Comparison of ENCODE assay signal across 13 cellular contexts in the genomic region with DNA sequence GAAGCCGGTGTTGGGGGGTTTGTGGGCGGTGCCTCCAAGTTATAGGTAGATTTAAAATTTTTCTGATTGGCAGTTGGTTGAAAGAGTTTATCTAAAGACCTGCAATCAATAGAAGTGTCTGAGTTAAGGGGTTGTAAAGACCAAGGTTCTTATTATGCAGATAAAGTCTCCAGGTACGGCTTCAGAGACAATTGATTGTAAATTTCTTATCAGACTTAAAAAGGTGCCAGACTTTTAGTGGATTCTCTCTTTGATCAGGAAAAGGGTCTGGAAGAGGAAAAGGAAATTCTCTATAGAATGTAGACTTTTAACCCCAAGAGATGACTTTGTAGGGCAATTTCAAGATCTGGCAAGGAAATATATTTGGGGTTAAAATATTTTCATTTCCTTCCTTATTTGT. TPM values are rescaled to one million over a fixed set of nuclear protein-coding genes. Genes with fewer than 3 reads are reported as not detected.
DNase-seq lines count a peak whose midpoint lies in the region; FAIRE-seq and TF ChIP-seq lines count a peak whose summit lies in the region.
"Had no signal": no experiment of that assay in that cellular context is flagged by ENCODE, and none has a peak within 500 bp of the region (broad histone marks: within the 10 kb centered on the region; RNA-seq: fewer than 3 reads in every experiment).

No MANE protein-coding gene starts in this region.

- no peaks in the 10 kb centered on the region for H3K36me3 ChIP-seq in A673 (ENCODE audit: insufficient read depth, low read length, poor library complexity, severe bottlenecking)
- H3K36me3 ChIP-seq in HUES6 (ENCODE audit: control insufficient read depth, insufficient read depth, low read length), result 0 out of 2 replicates have a peak, but pooled peaks cover 4% of the 10 kb centered on the region
- H3K36me3 ChIP-seq in H1 (ENCODE audit: control insufficient read depth in 2 of 4, insufficient read depth in 4 of 4, low read length in 3 of 4), result no peaks in the 10 kb centered on the region
- H3K36me3 ChIP-seq in neural progenitor cell, result no peaks in the 10 kb centered on the region
- H3K36me3 ChIP-seq: BLaER1 had no signal

- peaks cover 47% of the 10 kb centered on the region for H3K4me1 Mint-ChIP-seq in neural progenitor cell
- H3K4me1 Mint-ChIP-seq in endothelial cell (ENCODE audit: unreplicated experiment), result peaks cover 40% of the 10 kb centered on the region
- H3K4me1 Mint-ChIP-seq: CD8-positive, alpha-beta memory T cell had no signal

- TF ChIP-seq EP300 in H1 (IDR thresholded peaks at IDR 0.05; ENCODE audit: borderline replicate concordance in 1 of 2, low read depth in 2 of 2, low read length in 2 of 2), result no peak

- no peaks in the 10 kb centered on the region; the same call in 1 of the 2 replicates for H3K79me1 ChIP-seq in H1 (ENCODE audit: low read depth, low read length)

- H3K4me3 ChIP-seq in A673 (ENCODE audit: low read depth, low read length, poor library complexity, severe bottlenecking) (no peak overlapping the region), HUES6 (ENCODE audit: low read depth, low read length) (no peak overlapping the region; the same call in 1 of the 2 replicates), H1 (ENCODE audit: extremely low read depth in 1 of 4, insufficient read depth in 2 of 4, low read depth in 3 of 4, low read length in 4 of 4) (no peak overlapping the region), neural progenitor cell (no peak overlapping the region)
- H3K4me3 ChIP-seq: BLaER1 had no signal

- H3K9me3 ChIP-seq in A673 (ENCODE audit: low read depth, low read length, poor library complexity, severe bottlenecking), result no peaks in the 10 kb centered on the region
- no peaks in the 10 kb centered on the region for H3K9me3 ChIP-seq in HUES6 (ENCODE audit: control insufficient read depth, insufficient read depth, low read depth, low read length)
- no peaks in the 10 kb centered on the region for H3K9me3 ChIP-seq in H1 (ENCODE audit: insufficient read depth in 2 of 2, low read depth in 1 of 2, low read length in 1 of 2)
- no peaks in the 10 kb centered on the region for H3K9me3 ChIP-seq in neural progenitor cell (ENCODE audit: low read depth)
- H3K9me3 ChIP-seq: BLaER1 had no signal

- no peak for TF ChIP-seq RAD21 in H1 (IDR thresholded peaks at IDR 0.05 in 1 of 2, conservative IDR thresholded peaks at IDR 0.05 in 1 of 2; ENCODE audit: low read depth in 2 of 2, low read length in 2 of 2)

- H4K20me1 ChIP-seq in H1 (replicated peaks in 1 of 2; ENCODE audit: control insufficient read depth in 1 of 2, insufficient read depth in 2 of 2, low read length in 2 of 2) (peaks cover 0 to 1% of the 10 kb centered on the region in 2 experiments), neural progenitor cell (ENCODE audit: low read depth) (no peaks in the 10 kb centered on the region)
- H4K20me1 ChIP-seq: BLaER1 had no signal

- H4K91ac ChIP-seq in H1 (replicated peaks; ENCODE audit: insufficient read length, low read length), result no peak overlapping the region

- H3K36me3 Mint-ChIP-seq in neural progenitor cell, result peaks cover 2% of the 10 kb centered on the region
- no peaks in the 10 kb centered on the region for H3K36me3 Mint-ChIP-seq in endothelial cell (ENCODE audit: low read depth, unreplicated experiment)
- H3K36me3 Mint-ChIP-seq: CD8-positive, alpha-beta memory T cell had no signal

- no TSS peak for BruUV-seq in A673 (replicated peaks; lab: Mats Ljungman, UMichigan)

- H3K4me2 ChIP-seq in H1 (ENCODE audit: insufficient read depth in 1 of 2, low read depth in 2 of 2, low read length in 2 of 2) (0 out of 4 replicates have a peak overlapping the region, but pooled peaks of 1 of the 2 experiments have one; percentile 17), neural progenitor cell (no peak overlapping the region)
- H3K4me2 ChIP-seq: BLaER1 had no signal

- H3K4ac ChIP-seq in H1 (replicated peaks; ENCODE audit: insufficient read length, low read depth, low read length), result no peak overlapping the region

- CTCF ChIA-PET in A673 (lab: Charles Lee) (interaction anchor here (0.9 kb wide), 1 partner anchor 78 kb away, joined by 3 read pairs; no protein-coding TSS in a partner anchor), H1 (lab: Charles Lee; ENCODE audit: partially characterized antibody) (interaction anchor here (0.8 to 9.8 kb wide), 8 partner anchors 7 to 305 kb away, joined by 3 to 170 read pairs (median 4); no protein-coding TSS in a partner anchor)

- H3K4me3 Mint-ChIP-seq in neural progenitor cell (no peak overlapping the region), endothelial cell (ENCODE audit: unreplicated experiment) (no peak overlapping the region)
- H3K4me3 Mint-ChIP-seq: CD8-positive, alpha-beta memory T cell; H9 had no signal

- TF ChIP-seq CTCF in A673 (conservative IDR thresholded peaks at IDR 0.05; ENCODE audit: low read depth, low read length) (no peak), H1 (IDR thresholded peaks at IDR 0.05; ENCODE audit: control extremely low read depth in 1 of 3, insufficient read depth in 1 of 3, low read depth in 1 of 3, low read length in 3 of 3) (no peak), neural progenitor cell (IDR thresholded peaks at IDR 0.05) (no peak), endothelial cell (IDR thresholded peaks at IDR 0.05; ENCODE audit: unreplicated experiment) (no peak)

- no peak overlapping the region for H2BK20ac ChIP-seq in H1 (ENCODE audit: low read length)

- H2BK12ac ChIP-seq in H1 (ENCODE audit: low read depth, low read length), result no peak overlapping the region

- WGBS in H1 (ENCODE audit: extremely low coverage in 1 of 2, insufficient coverage in 1 of 2, insufficient read length in 1 of 2, insufficient replicate concordance in 2 of 2, low coverage in 1 of 2, low lambda C conversion rate in 2 of 2, missing lambda C conversion rate in 1 of 2), 2 experiments, result 87% methylated on average over 3 of the region's 3 CpGs; no CpG with 5 or more reads in 1 of the 2 experiments

- H3K27me3 ChIP-seq in A673 (replicated peaks; ENCODE audit: insufficient read depth, low read depth, low read length, poor library complexity) (no peaks in the 10 kb centered on the region), HUES6 (ENCODE audit: control insufficient read depth, insufficient read depth, low read length) (no peaks in the 10 kb centered on the region), H1 (replicated peaks in 1 of 4; ENCODE audit: control insufficient read depth in 3 of 4, extremely low read depth in 1 of 4, insufficient read depth in 3 of 4, low read length in 3 of 4) (no peaks in the 10 kb centered on the region), neural progenitor cell (no peaks in the 10 kb centered on the region)
- H3K27me3 ChIP-seq: BLaER1 had no signal

- peaks cover 5% of the 10 kb centered on the region for H3F3A ChIP-seq in neural progenitor cell (ENCODE audit: low read depth)

- H3K4me1 ChIP-seq in A673 (ENCODE audit: insufficient read depth, low read length, poor library complexity, severe bottlenecking) (peaks cover 61% of the 10 kb centered on the region), HUES6 (ENCODE audit: control insufficient read depth, insufficient read depth, low read length) (peaks cover 53% of the 10 kb centered on the region), H1 (replicated peaks in 1 of 4; ENCODE audit: control insufficient read depth in 3 of 4, insufficient read depth in 4 of 4, low read length in 3 of 4) (peaks cover 0 to 5% (median 2%) of the 10 kb centered on the region in 4 experiments; a peak in 3 of 7 replicates), neural progenitor cell (peaks cover 8% of the 10 kb centered on the region)

- H3K27me3 Mint-ChIP-seq in neural progenitor cell (ENCODE audit: insufficient read depth, low read depth), result peaks cover 7% of the 10 kb centered on the region
- no peaks in the 10 kb centered on the region for H3K27me3 Mint-ChIP-seq in endothelial cell (ENCODE audit: unreplicated experiment)

- H3K79me2 ChIP-seq in H1 (ENCODE audit: control insufficient read depth in 1 of 2, insufficient read depth in 2 of 2, low read length in 2 of 2) (0 out of 4 replicates have a peak, but pooled peaks cover 0 to 1% of the 10 kb centered on the region in 2 experiments), neural progenitor cell (ENCODE audit: low read depth) (no peaks in the 10 kb centered on the region)

- H2AK5ac ChIP-seq in H1 (ENCODE audit: low read depth, low read length), result no peak overlapping the region

- no peaks in the 10 kb centered on the region for H3K23me2 ChIP-seq in H1 (ENCODE audit: low read depth, low read length)

- no peak overlapping the region for H3K56ac ChIP-seq in H1 (replicated peaks; ENCODE audit: insufficient read length, low read depth, low read length)

- no peak for FAIRE-seq in H1 (lab: Jason Lieb, UNC)

- no peak overlapping the region for H3K14ac ChIP-seq in H1 (ENCODE audit: insufficient read length)

- no peak for TF ChIP-seq POLR2A in H1 (IDR thresholded peaks at IDR 0.05; ENCODE audit: control extremely low read depth in 1 of 2, low read depth in 2 of 2, low read length in 2 of 2)

- H2BK15ac ChIP-seq in H1 (ENCODE audit: low read length), result no peak overlapping the region

- no peak overlapping the region for H4K5ac ChIP-seq in H1 (ENCODE audit: insufficient read length, low read depth, low read length)

- H4K8ac ChIP-seq in H1 (ENCODE audit: extremely low read depth, insufficient read depth, low read length), result no peak overlapping the region

- intact Hi-C loops in A673 (cut with micrococcal nuclease; ENCODE audit: unreplicated experiment), result no loop called here

- H3K9ac ChIP-seq in HUES6 (ENCODE audit: low read length) (no peak overlapping the region), H1 (replicated peaks in 1 of 4; ENCODE audit: extremely low read depth in 1 of 4, low read depth in 3 of 4, low read length in 3 of 4) (no peak overlapping the region), neural progenitor cell (no peak overlapping the region)
- H3K9ac ChIP-seq: BLaER1 had no signal

- POLR2A ChIA-PET in A673 (lab: Charles Lee; ENCODE audit: low non-redundant PET) (no interaction called here), H1 (lab: Charles Lee; ENCODE audit: partially characterized antibody) (interaction anchor here (0.9 to 2.2 kb wide), 2 partner anchors 8 to 257 kb away, joined by 3 to 4 read pairs; no protein-coding TSS in a partner anchor)

- DNase-seq in A673 (ENCODE audit: low spot score), result no peak
- no peak for DNase-seq in H1 (ENCODE audit: low read depth in 1 of 2, low spot score in 2 of 2)
- no peak for DNase-seq in neural progenitor cell (ENCODE audit: low spot score)
- no peak for DNase-seq in endothelial cell (ENCODE audit: low spot score)
- no peak for DNase-seq in effector CD8-positive, alpha-beta T cell (lab: John Stamatoyannopoulos, UW)
- no peak for DNase-seq in NCI-H510A treated with DMSO at 0.1 percent for 48 hours (lab: John Stamatoyannopoulos, UW)
- no peak for DNase-seq in activated T-cell treated with anti-CD3 and anti-CD28 coated beads, Interleukin-2, amount 50 U/mL, for 1 hour
- DNase-seq: AML-193; CD8-positive, alpha-beta memory T cell; H9 had no signal

- H2BK5ac ChIP-seq in H1 (ENCODE audit: low read depth, low read length), result no peak overlapping the region

- H3K23ac ChIP-seq in H1 (ENCODE audit: insufficient read length), result no peak overlapping the region

- H3K27ac Mint-ChIP-seq in neural progenitor cell (peak overlapping the region; percentile 47), endothelial cell (ENCODE audit: unreplicated experiment) (no peak overlapping the region)
- H3K27ac Mint-ChIP-seq: CD8-positive, alpha-beta memory T cell had no signal

- H2BK120ac ChIP-seq in H1 (replicated peaks; ENCODE audit: low read depth, low read length), result peak overlapping the region; percentile 38

- H2AFZ ChIP-seq in H1 (ENCODE audit: low read length) (no peak overlapping the region), neural progenitor cell (replicated peaks) (no peak overlapping the region)

- peaks cover 2% of the 10 kb centered on the region for H3K9me3 Mint-ChIP-seq in neural progenitor cell
- no peaks in the 10 kb centered on the region for H3K9me3 Mint-ChIP-seq in endothelial cell (ENCODE audit: unreplicated experiment)
- H3K9me3 Mint-ChIP-seq: CD8-positive, alpha-beta memory T cell; H9 had no signal

- no peak overlapping the region for H3K18ac ChIP-seq in H1 (ENCODE audit: extremely low read depth, low read length)

- H3K27ac ChIP-seq in A673 (ENCODE audit: low read depth, low read length, poor library complexity, severe bottlenecking), result peak overlapping the region; percentile 65
- H3K27ac ChIP-seq in HUES6 (ENCODE audit: low read depth, low read length), result peak overlapping the region; percentile 47; the same call in 1 of the 2 replicates
- no peak overlapping the region for H3K27ac ChIP-seq in H1 (ENCODE audit: low read depth, low read length)
- H3K27ac ChIP-seq in neural progenitor cell, result no peak overlapping the region
- H3K27ac ChIP-seq: 22Rv1, BLaER1 had no signal

RNA-seq across cellular contexts. Expression of a gene that starts 25.2 kb away (rescaled TPM):
- total RNA-seq in A673 (2021), result 45.9 and 62.6 TPM in 2 replicates
- total RNA-seq in H1 (2021; fragmentation: NEBNext Ultra II Directional; extraction: Animal tissue kit (Norgen Biotek cat#: 25700)), result 20.8 and 24.1 TPM in 2 replicates
- 9.9 and 11.5 TPM in 2 replicates for polyA plus RNA-seq in H1 (2011; rRNA removed)
- polyA plus RNA-seq in H1 (2011; cell fraction: cytosol; rRNA removed), result 15.4 TPM
- polyA plus RNA-seq in H1 (2011; cell fraction: nucleus; rRNA removed), result 16.9 TPM
- polyA plus RNA-seq in H1 (2012, experiment 1 of 2), result 10.4 to 16.3 TPM (median 14.3 TPM) in 4 replicates
- polyA plus RNA-seq in H1 (2012, experiment 2 of 2), result 2.0 TPM
- 15.4 TPM for polyA plus RNA-seq in H1 (2013, experiment 1 of 2)
- 16.5 TPM for polyA plus RNA-seq in H1 (2013, experiment 2 of 2)
- polyA minus RNA-seq in H1 (2011; rRNA and poly(A)+ RNA removed), result 58.8 and 90.8 TPM in 2 replicates
- polyA minus RNA-seq in H1 (2011; cell fraction: cytosol; rRNA and poly(A)+ RNA removed), result 13.3 TPM
- 17.5 TPM for polyA minus RNA-seq in H1 (2011; cell fraction: nucleus; rRNA and poly(A)+ RNA removed)
- total RNA-seq in neural progenitor cell (ENCODE audit: low replicate concordance), result 5.7 and 10.7 TPM in 2 replicates
- 5.5 TPM for total RNA-seq in endothelial cell (ENCODE audit: unreplicated experiment)

Comparison
In these comparisons a context has a peak if more than half of its experiments do, and no peak if none do; other contexts are left out.
1. H3K27ac ChIP-seq: peak in A673 (single experiment) and HUES6 (single experiment); none in H1 (single experiment) and neural progenitor cell (single experiment).